Comparison of ENCODE assay signal across 27 cellular contexts in genomic region chr20:13418263-13419229, GRCh38.
DNase-seq lines count a peak whose midpoint lies in the region; ATAC-seq and TF ChIP-seq lines count a peak whose summit lies in the region.
"Had no signal": no experiment of that assay in that cellular context is flagged by ENCODE, and none has a peak within 500 bp of the region (broad histone marks: within the 10 kb centered on the region; RNA-seq: fewer than 3 reads in every experiment).

No MANE protein-coding gene starts in this region.

- H3K4ac ChIP-seq in mesenchymal stem cell (ENCODE audit: low read depth in 1 of 2, low read length in 2 of 2), result no peak overlapping the region

- H3K36me3 ChIP-seq in mesenchymal stem cell (ENCODE audit: control insufficient read depth in 1 of 2, insufficient read depth in 2 of 2, low read depth in 1 of 2, low read length in 2 of 2), result no peaks in the 10 kb centered on the region
- H3K36me3 ChIP-seq: gastrocnemius medialis, neural progenitor cell had no signal

- no peaks in the 10 kb centered on the region for H3K9me3 ChIP-seq in mesenchymal stem cell (ENCODE audit: control insufficient read depth, low read length)
- H3K9me3 ChIP-seq: BLaER1 treated with 17β-estradiol and CSF1 and Interleukin-3, amounts not matched to agents 10 nM and 100 nM; esophagus squamous epithelium; gastrocnemius medialis; Peyer's patch; testis had no signal

- H2AK5ac ChIP-seq in mesenchymal stem cell (ENCODE audit: low read length, severe bottlenecking), result no peak overlapping the region

- H2BK5ac ChIP-seq in mesenchymal stem cell (ENCODE audit: low read depth, low read length, poor library complexity, severe bottlenecking), result no peak overlapping the region

- H3K23ac ChIP-seq in mesenchymal stem cell (ENCODE audit: low read length in 2 of 2), result no peak overlapping the region

- no peaks in the 10 kb centered on the region for H3K27me3 ChIP-seq in mesenchymal stem cell (ENCODE audit: control insufficient read depth in 1 of 2, insufficient read depth in 1 of 2, low read length in 2 of 2)
- H3K27me3 ChIP-seq: BLaER1 treated with 17β-estradiol and CSF1 and Interleukin-3, amounts not matched to agents 10 nM and 100 nM; esophagus squamous epithelium; gastrocnemius medialis; neural progenitor cell; Peyer's patch; testis had no signal

- no peak overlapping the region for H2BK120ac ChIP-seq in mesenchymal stem cell (ENCODE audit: low read depth, low read length)

- no peak overlapping the region for H3K18ac ChIP-seq in mesenchymal stem cell (ENCODE audit: low read depth in 1 of 2, low read length in 2 of 2)

- DNase-seq in HuH-7.5 (ENCODE audit: low spot score) (peak; percentile 13), NOMO-1 treated with DMSO at 0.1 percent for 48 hours (lab: John Stamatoyannopoulos, UW; ENCODE audit: unreplicated experiment) (peak; percentile 33), epithelial cell of esophagus (ENCODE audit: low read depth) (peak; percentile 15), mesenchymal stem cell (peak; percentile 29), NCI-H1417 treated with DMSO at 0.1 percent for 48 hours (lab: John Stamatoyannopoulos, UW) (no peak)
- DNase-seq: activated CD4-positive, alpha-beta T cell treated with anti-CD3 and anti-CD28 coated beads for 36 hours; amniotic stem cell; DMS153; esophagus squamous epithelium; gastrocnemius medialis; HCEC 1CT; left cardiac atrium; NCI-H2029 treated with DMSO at 0.1 percent for 48 hours; NCI-H526; NK-92 treated with Interleukin-12 subunit alpha and Interleukin-12 subunit beta, amount 100 ng/mL, for 24 hours; Peyer's patch; right cardiac atrium; SHP77; stimulated activated CD8-positive, alpha-beta memory T cell treated with anti-CD3 and anti-CD28 coated beads, Interleukin-4, amount 100 ng/mL, for 48 hours; testis had no signal

- H3K79me1 ChIP-seq in mesenchymal stem cell (replicated peaks; ENCODE audit: low read length, poor library complexity, severe bottlenecking), result no peaks in the 10 kb centered on the region

- H3K4me3 ChIP-seq in epithelial cell of esophagus (ENCODE audit: low read length) (no peak overlapping the region), mesenchymal stem cell (ENCODE audit: insufficient read depth in 1 of 2, low read depth in 1 of 2, low read length in 2 of 2) (no peak overlapping the region)
- H3K4me3 ChIP-seq: BLaER1 treated with 17β-estradiol and CSF1 and Interleukin-3, amounts not matched to agents 10 nM and 100 nM; esophagus squamous epithelium; gastrocnemius medialis; K562; neural progenitor cell; Peyer's patch; testis had no signal

- no peak overlapping the region for H4K91ac ChIP-seq in mesenchymal stem cell (ENCODE audit: low read length)

- no peak overlapping the region for H3K14ac ChIP-seq in mesenchymal stem cell (ENCODE audit: low read length in 2 of 2)

- no peak overlapping the region for H3K9ac ChIP-seq in mesenchymal stem cell (ENCODE audit: low read length)
- H3K9ac ChIP-seq: BLaER1 treated with 17β-estradiol and CSF1 and Interleukin-3, amounts not matched to agents 10 nM and 100 nM; neural progenitor cell; parathyroid adenoma had no signal

- H3K4me1 ChIP-seq in mesenchymal stem cell (ENCODE audit: control insufficient read depth, insufficient read depth, low read depth, low read length), result no peaks in the 10 kb centered on the region
- H3K4me1 ChIP-seq: esophagus squamous epithelium, gastrocnemius medialis, parathyroid adenoma, Peyer's patch, testis had no signal

- ATAC-seq in GM18520 (IDR thresholded peaks at IDR 0.05; ENCODE audit: unreplicated experiment) (no peak), GM21786 (IDR thresholded peaks at IDR 0.05; ENCODE audit: unreplicated experiment) (no peak), HG03280 (IDR thresholded peaks at IDR 0.05; ENCODE audit: unreplicated experiment) (no peak)
- ATAC-seq: activated CD4-positive, alpha-beta T cell treated with anti-CD3 and anti-CD28 coated beads for 36 hours; gastrocnemius medialis; K562; left cardiac atrium; right cardiac atrium had no signal

- H3K27ac ChIP-seq in mesenchymal stem cell (ENCODE audit: low read length, poor library complexity, severe bottlenecking), result no peak overlapping the region
- H3K27ac ChIP-seq: BLaER1 treated with 17β-estradiol and CSF1 and Interleukin-3, amounts not matched to agents 10 nM and 100 nM; esophagus squamous epithelium; gastrocnemius medialis; neural progenitor cell; parathyroid adenoma; Peyer's patch; testis had no signal

- TF ChIP-seq CTCF in epithelial cell of esophagus (IDR thresholded peaks at IDR 0.05; ENCODE audit: insufficient read depth, low read depth, low read length, missing control alignments), result no peak

- no peak overlapping the region for H4K8ac ChIP-seq in mesenchymal stem cell (ENCODE audit: low read length)

- no peak overlapping the region for H2BK12ac ChIP-seq in mesenchymal stem cell (ENCODE audit: low read length in 2 of 2)

- no peak overlapping the region for H2AFZ ChIP-seq in mesenchymal stem cell (ENCODE audit: low read depth, low read length)
- H2AFZ ChIP-seq: neural progenitor cell, parathyroid adenoma had no signal

- no peak overlapping the region for H2BK15ac ChIP-seq in mesenchymal stem cell (ENCODE audit: low read depth, poor library complexity, severe bottlenecking)

- H3K4me2 ChIP-seq in mesenchymal stem cell (ENCODE audit: low read length, poor library complexity, severe bottlenecking), result no peak overlapping the region
- H3K4me2 ChIP-seq: neural progenitor cell had no signal
